12 cellular contexts compared by ENCODE assay signal in genomic region chr11:46307369-46307768, GRCh38.
"Had no signal": no experiment of that assay in that cellular context is flagged by ENCODE, and none has a peak within 500 bp of the region (broad histone marks: within the 10 kb centered on the region; RNA-seq: fewer than 3 reads in every experiment).

No MANE protein-coding gene starts in this region.

- H3K9ac ChIP-seq: parathyroid adenoma had no signal

- H3K4me3 ChIP-seq: dorsolateral prefrontal cortex, gastrocnemius medialis, heart left ventricle, uterus had no signal

- ATAC-seq: gastrocnemius medialis; heart left ventricle; left colon; stimulated activated memory B cell treated with anti-CD40 and anti-IgM and Interleukin-4, amounts not matched to agents 10 μg/mL and 1 μg/mL and 100 μg/mL, for 72 hours had no signal

- H3K27ac ChIP-seq: dorsolateral prefrontal cortex, gastrocnemius medialis, heart left ventricle, neutrophil, parathyroid adenoma, uterus had no signal

- H3K27me3 ChIP-seq: dorsolateral prefrontal cortex, gastrocnemius medialis, heart left ventricle, neutrophil, uterus had no signal

- H3K9me3 ChIP-seq: gastrocnemius medialis, heart left ventricle, neutrophil, uterus had no signal

- H3K4me1 ChIP-seq: gastrocnemius medialis, uterus had no signal

- H3K36me3 ChIP-seq: gastrocnemius medialis, neutrophil, uterus had no signal

- DNase-seq: activated CD4-positive, alpha-beta T cell treated with anti-CD3 and anti-CD28 coated beads, Interleukin-2, amount 10 ng/mL, durations not matched to agents 24 days and 14 days; activated CD4-positive, CD25-positive, alpha-beta regulatory T cell; activated CD8-positive, alpha-beta memory T cell treated with anti-CD3 and anti-CD28 coated beads for 24 hours; activated naive CD4-positive, alpha-beta T cell; dorsolateral prefrontal cortex; gastrocnemius medialis; left colon; uterus had no signal
